ENCODE assay signal across 8 cellular contexts in genomic region chr1:230169454-230170152, GRCh38.
DNase-seq lines count a peak whose midpoint lies in the region; ATAC-seq and TF ChIP-seq lines count a peak whose summit lies in the region.

No MANE protein-coding gene starts in this region.

- H3K4me3 ChIP-seq in neuronal stem cell (ENCODE audit: low read length in 2 of 2) (no peak overlapping the region), PC-9 (no peak overlapping the region)

- DNase-seq in Right ventricle myocardium inferior (ENCODE audit: missing footprints): no peak
- DNase-seq in cardiac septum (ENCODE audit: low spot score): no peak
- no peak for DNase-seq in WTC11 (ENCODE audit: low spot score)
- DNase-seq in NCI-H524 treated with DMSO at 0.1 percent for 48 hours (lab: John Stamatoyannopoulos, UW): no peak
- DNase-seq in NCI-H446 (lab: John Stamatoyannopoulos, UW): no peak
- no peak for DNase-seq in neuronal stem cell (ENCODE audit: low spot score)
- no peak for DNase-seq in PC-9

- H2AFZ ChIP-seq in neuronal stem cell (ENCODE audit: low read length) (no peak overlapping the region), PC-9 (no peak overlapping the region)

- BruUV-seq in PC-9 (replicated peaks; lab: Mats Ljungman, UMichigan): no TSS peak

- H3K27ac Mint-ChIP-seq in WTC11: peak overlapping the region; percentile 58

- H3K23ac ChIP-seq in neuronal stem cell (ENCODE audit: low read depth, low read length, poor library complexity): no peak overlapping the region

- H3K27ac ChIP-seq in layer of hippocampus (ENCODE audit: low read depth, low read length) (peak overlapping the region; percentile 81), neuronal stem cell (replicated peaks; ENCODE audit: low read length) (no peak overlapping the region), PC-9 (no peak overlapping the region)

- intact Hi-C loops in Right ventricle myocardium inferior (cut with DNase I): no loop called here
- intact Hi-C loops in cardiac septum (cut with DNase I): loop anchor here (5.0 to 10.0 kb wide), 2 partner anchors 325 to 507 kb away; no protein-coding TSS in a partner anchor
- intact Hi-C loops in PC-9 (cut with micrococcal nuclease; ENCODE audit: unreplicated experiment): loop anchor here (10.0 kb wide), 2 partner anchors 315 to 505 kb away; no protein-coding TSS in a partner anchor

- peaks cover 12% of the 10 kb centered on the region for H3K36me3 Mint-ChIP-seq in WTC11

- H3K18ac ChIP-seq in neuronal stem cell (ENCODE audit: low read length): no peak overlapping the region

- no peak overlapping the region for H3K4ac ChIP-seq in neuronal stem cell (ENCODE audit: low read length)

- H3K79me2 ChIP-seq in PC-9 (ENCODE audit: low read depth): peaks cover 11% of the 10 kb centered on the region; the same call in 1 of the 2 replicates

- no peak for TF ChIP-seq CTCF in WTC11 (IDR thresholded peaks at IDR 0.05)
- no peak for TF ChIP-seq CTCF in PC-9 (conservative IDR thresholded peaks at IDR 0.05)

- POLR2A ChIA-PET in WTC11 (lab: Charles Lee): no interaction called here
- POLR2A ChIA-PET in PC-9 (lab: Charles Lee; ENCODE audit: unreplicated experiment): no interaction called here

- no peak overlapping the region for H3K4me3 Mint-ChIP-seq in WTC11

- H3K14ac ChIP-seq in neuronal stem cell (ENCODE audit: low read length): no peak overlapping the region

- no peaks in the 10 kb centered on the region for H3F3A ChIP-seq in PC-9 (ENCODE audit: insufficient read depth, low read depth)

- no peak overlapping the region for H4K8ac ChIP-seq in neuronal stem cell (ENCODE audit: low read depth, low read length)

- H3K79me1 ChIP-seq in neuronal stem cell (ENCODE audit: low read depth, low read length): peaks cover 4% of the 10 kb centered on the region

- no peak overlapping the region for H4K91ac ChIP-seq in neuronal stem cell (ENCODE audit: low read depth, low read length, poor library complexity)

- CTCF ChIA-PET in WTC11 (lab: Charles Lee): interaction anchor here (1.5 kb wide), 1 partner anchor 320 kb away, joined by 3 read pairs; no protein-coding TSS in a partner anchor
- CTCF ChIA-PET in PC-9 (lab: Charles Lee): no interaction called here

- H4K20me1 ChIP-seq in PC-9 (ENCODE audit: insufficient read depth): 0 out of 2 replicates have a peak, but pooled peaks cover 3% of the 10 kb centered on the region

- no peaks in the 10 kb centered on the region for H3K36me3 ChIP-seq in neuronal stem cell (replicated peaks in 1 of 2; ENCODE audit: control insufficient read depth in 2 of 2, insufficient read depth in 2 of 2, low read length in 2 of 2)
- H3K36me3 ChIP-seq in PC-9 (ENCODE audit: low read depth): no peaks in the 10 kb centered on the region

- no peak overlapping the region for H2AK5ac ChIP-seq in neuronal stem cell (ENCODE audit: low read depth, low read length)

- no peaks in the 10 kb centered on the region for H3K27me3 Mint-ChIP-seq in WTC11 (ENCODE audit: low read depth)

- no CpG with 5 or more reads among the region's 8 CpGs for WGBS in neuronal stem cell (ENCODE audit: extremely low coverage in 2 of 2, insufficient read length in 2 of 2, insufficient replicate concordance in 1 of 2), 2 donors

- H2BK120ac ChIP-seq in neuronal stem cell (ENCODE audit: low read depth, low read length): no peak overlapping the region

- peaks cover 13% of the 10 kb centered on the region for H3K9me3 Mint-ChIP-seq in WTC11

- no peak overlapping the region for H3K4me2 ChIP-seq in neuronal stem cell (ENCODE audit: insufficient read depth, low read length, poor library complexity, severe bottlenecking)
- no peak overlapping the region for H3K4me2 ChIP-seq in PC-9

- H3K27me3 ChIP-seq in layer of hippocampus (ENCODE audit: control insufficient read depth, insufficient read depth, low read length): no peaks in the 10 kb centered on the region
- H3K27me3 ChIP-seq in neuronal stem cell (ENCODE audit: control insufficient read depth in 3 of 3, insufficient read depth in 3 of 3, low read depth in 1 of 3, low read length in 3 of 3): no peaks in the 10 kb centered on the region
- H3K27me3 ChIP-seq in PC-9 (ENCODE audit: insufficient read depth, low read depth): no peaks in the 10 kb centered on the region

- H2BK15ac ChIP-seq in neuronal stem cell (ENCODE audit: low read length): no peak overlapping the region

- no peak overlapping the region for H3K9ac ChIP-seq in neuronal stem cell (ENCODE audit: low read depth, low read length, poor library complexity)

- H3K9me3 ChIP-seq in neuronal stem cell (replicated peaks in 1 of 2; ENCODE audit: control insufficient read depth in 2 of 2, insufficient read depth in 1 of 2, low read depth in 1 of 2, low read length in 2 of 2) (peaks cover 3% of the 10 kb centered on the region in 2 donors), PC-9 (ENCODE audit: insufficient read depth, low read depth) (peaks cover 8% of the 10 kb centered on the region; the same call in 1 of the 2 replicates)

- H3K4me1 Mint-ChIP-seq in WTC11: peaks cover 59% of the 10 kb centered on the region

- no peak overlapping the region for H2BK12ac ChIP-seq in neuronal stem cell (ENCODE audit: low read length)

- peak; percentile 51 for ATAC-seq in Right ventricle myocardium inferior
- no peak for ATAC-seq in WTC11

- H3K4me1 ChIP-seq in neuronal stem cell (ENCODE audit: control insufficient read depth in 2 of 2, insufficient read depth in 1 of 2, low read depth in 1 of 2, low read length in 2 of 2) (peaks cover 0 to 3% of the 10 kb centered on the region in 2 donors), PC-9 (replicated peaks; ENCODE audit: insufficient read depth) (no peaks in the 10 kb centered on the region)

- H3K9me2 ChIP-seq in PC-9 (ENCODE audit: insufficient read depth): no peaks in the 10 kb centered on the region

- H2BK5ac ChIP-seq in neuronal stem cell (ENCODE audit: low read length): no peak overlapping the region

TF ChIP-seq in WTC11, 78 proteins besides CTCF, POLR2A, EP300 and RAD21:
- TF ChIP-seq CREM (CRISPR knock-in tag; IDR thresholded peaks at IDR 0.05) (no peak), EMX1 (CRISPR knock-in tag; IDR thresholded peaks at IDR 0.05) (no peak)
